1 cellular context compared by ENCODE assay signal in the genomic region with DNA sequence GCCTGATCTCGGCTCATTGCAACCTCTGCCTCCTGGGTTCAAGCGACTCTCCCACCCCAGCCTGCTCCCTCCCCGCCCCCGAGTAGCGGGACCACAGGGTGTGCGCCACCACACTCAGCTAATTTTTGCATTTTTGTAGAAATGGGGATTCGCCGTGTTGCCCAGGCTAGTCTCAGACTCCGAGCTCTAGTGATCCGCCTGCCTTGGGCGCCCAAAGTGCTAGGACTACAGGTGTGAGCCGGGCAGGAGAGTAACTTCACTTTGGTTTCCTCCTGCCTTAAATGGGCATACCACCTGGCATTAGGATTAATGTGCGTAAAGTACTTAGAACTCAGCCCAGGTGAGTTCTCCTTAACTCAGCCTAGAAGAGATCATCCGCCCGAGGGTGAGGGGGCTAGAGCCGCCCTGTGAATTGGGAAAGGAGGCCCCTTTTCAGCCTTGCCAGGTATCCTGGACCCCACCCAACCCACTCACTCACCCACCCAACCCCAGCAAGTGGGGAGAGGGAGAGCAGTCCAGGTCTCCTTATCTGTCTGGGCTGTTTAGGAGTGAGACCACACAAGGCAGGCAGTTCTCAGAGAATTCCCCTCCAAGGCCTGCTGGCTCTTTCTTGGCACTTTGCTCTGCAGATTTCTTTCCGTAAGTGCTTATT.
TF ChIP-seq lines count a peak whose summit lies in the region.

No MANE protein-coding gene starts in this region.

TF ChIP-seq in IMR-90, 13 proteins besides CTCF, POLR2A, EP300 and RAD21:
- TF ChIP-seq FOS (IDR thresholded peaks at IDR 0.05; ENCODE audit: low read depth, low read length), result no peak
- TF ChIP-seq, protein P1, sequence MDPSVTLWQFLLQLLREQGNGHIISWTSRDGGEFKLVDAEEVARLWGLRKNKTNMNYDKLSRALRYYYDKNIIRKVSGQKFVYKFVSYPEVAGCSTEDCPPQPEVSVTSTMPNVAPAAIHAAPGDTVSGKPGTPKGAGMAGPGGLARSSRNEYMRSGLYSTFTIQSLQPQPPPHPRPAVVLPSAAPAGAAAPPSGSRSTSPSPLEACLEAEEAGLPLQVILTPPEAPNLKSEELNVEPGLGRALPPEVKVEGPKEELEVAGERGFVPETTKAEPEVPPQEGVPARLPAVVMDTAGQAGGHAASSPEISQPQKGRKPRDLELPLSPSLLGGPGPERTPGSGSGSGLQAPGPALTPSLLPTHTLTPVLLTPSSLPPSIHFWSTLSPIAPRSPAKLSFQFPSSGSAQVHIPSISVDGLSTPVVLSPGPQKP (IDR thresholded peaks at IDR 0.05; ENCODE audit: borderline replicate concordance, low read depth, low read length), result no peak
- TF ChIP-seq SMC3 (IDR thresholded peaks at IDR 0.05; ENCODE audit: low read depth, low read length), result no peak
- TF ChIP-seq BHLHE40 (IDR thresholded peaks at IDR 0.05; ENCODE audit: low read depth, low read length), result no peak
- TF ChIP-seq, protein P2, sequence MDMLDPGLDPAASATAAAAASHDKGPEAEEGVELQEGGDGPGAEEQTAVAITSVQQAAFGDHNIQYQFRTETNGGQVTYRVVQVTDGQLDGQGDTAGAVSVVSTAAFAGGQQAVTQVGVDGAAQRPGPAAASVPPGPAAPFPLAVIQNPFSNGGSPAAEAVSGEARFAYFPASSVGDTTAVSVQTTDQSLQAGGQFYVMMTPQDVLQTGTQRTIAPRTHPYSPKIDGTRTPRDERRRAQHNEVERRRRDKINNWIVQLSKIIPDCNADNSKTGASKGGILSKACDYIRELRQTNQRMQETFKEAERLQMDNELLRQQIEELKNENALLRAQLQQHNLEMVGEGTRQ (IDR thresholded peaks at IDR 0.05; ENCODE audit: low read depth, low read length), result no peak
- no peak for TF ChIP-seq RCOR1 (IDR thresholded peaks at IDR 0.05; ENCODE audit: insufficient replicate concordance, low read length)
- TF ChIP-seq CEBPB (IDR thresholded peaks at IDR 0.05; ENCODE audit: low read depth, low read length), result no peak
- no peak for TF ChIP-seq MAZ (IDR thresholded peaks at IDR 0.05; ENCODE audit: borderline replicate concordance, low read depth, low read length)
- TF ChIP-seq MAFK (IDR thresholded peaks at IDR 0.05; ENCODE audit: low read depth, low read length), result no peak
- no peak for TF ChIP-seq RFX5 (IDR thresholded peaks at IDR 0.05; ENCODE audit: low read depth, low read length)
- no peak for TF ChIP-seq CHD1 (IDR thresholded peaks at IDR 0.05; ENCODE audit: low read depth, low read length)
- no peak for TF ChIP-seq NFE2L2 (IDR thresholded peaks at IDR 0.05; ENCODE audit: low read depth, low read length)
- TF ChIP-seq MXI1 (IDR thresholded peaks at IDR 0.05; ENCODE audit: borderline replicate concordance, low read depth, low read length), result no peak
